ENCODE assay signal across 1 cellular context in genomic region chr1:223771469-223771813, GRCh38.
TF ChIP-seq lines count a peak whose summit lies in the region.

No MANE protein-coding gene starts in this region.

TF ChIP-seq in IMR-90, 13 proteins besides CTCF, POLR2A, EP300 and RAD21 (continued from another document):
- TF ChIP-seq USF2 (IDR thresholded peaks at IDR 0.05; ENCODE audit: low read depth, low read length) (no peak), MAZ (IDR thresholded peaks at IDR 0.05; ENCODE audit: borderline replicate concordance, low read depth, low read length) (no peak), BHLHE40 (IDR thresholded peaks at IDR 0.05; ENCODE audit: low read depth, low read length) (no peak), FOS (IDR thresholded peaks at IDR 0.05; ENCODE audit: low read depth, low read length) (no peak), SMC3 (IDR thresholded peaks at IDR 0.05; ENCODE audit: low read depth, low read length) (no peak), NFE2L2 (IDR thresholded peaks at IDR 0.05; ENCODE audit: low read depth, low read length) (no peak)
